In genomic region chr2:102735431-102736130, GRCh38 we compare ENCODE assay signal across 8 cellular contexts. TPM values are rescaled to one million over a fixed set of nuclear protein-coding genes. Genes with fewer than 3 reads are reported as not detected.
DNase-seq lines count a peak whose midpoint lies in the region; ATAC-seq and TF ChIP-seq lines count a peak whose summit lies in the region.

No MANE protein-coding gene starts in this region.

- no peak for ATAC-seq in CD4-positive, CD25-positive, alpha-beta regulatory T cell (ENCODE audit: low read depth in 2 of 2)
- no peak for ATAC-seq in WTC11
- no peak for ATAC-seq in GM21528 (IDR thresholded peaks at IDR 0.05; ENCODE audit: low FRiP score, unreplicated experiment)
- no peak for ATAC-seq in HG03521 (IDR thresholded peaks at IDR 0.05; ENCODE audit: unreplicated experiment)

- no peaks in the 10 kb centered on the region for H3K9me3 ChIP-seq in CD4-positive, CD25-positive, alpha-beta regulatory T cell (ENCODE audit: control insufficient read depth in 2 of 2, low read length in 2 of 2)
- H3K9me3 ChIP-seq in HUES48 (ENCODE audit: control insufficient read depth, insufficient read depth, low read length) (no peaks in the 10 kb centered on the region), sigmoid colon (no peaks in the 10 kb centered on the region)

- WGBS in sigmoid colon, 2 donors, result 16 to 60% methylated on average over 16 of the region's 16 CpGs

- TF ChIP-seq EP300 in sigmoid colon (IDR thresholded peaks at IDR 0.05), result no peak

- peak overlapping the region; percentile 90 to 94 (median 94) for H3K27ac Mint-ChIP-seq in CD4-positive, CD25-positive, alpha-beta regulatory T cell
- H3K27ac Mint-ChIP-seq in WTC11, result 0 out of 2 replicates have a peak overlapping the region, but pooled peaks have one; percentile 23
- peak overlapping the region; percentile 91 for H3K27ac Mint-ChIP-seq in glutamatergic neuron (ENCODE audit: unreplicated experiment)

- no peaks in the 10 kb centered on the region for H3K27me3 Mint-ChIP-seq in CD4-positive, CD25-positive, alpha-beta regulatory T cell
- no peaks in the 10 kb centered on the region for H3K27me3 Mint-ChIP-seq in WTC11 (ENCODE audit: low read depth)
- H3K27me3 Mint-ChIP-seq in glutamatergic neuron (ENCODE audit: unreplicated experiment), result peaks cover 3% of the 10 kb centered on the region

- peak overlapping the region; percentile 97 for H3K4me3 ChIP-seq in CD4-positive, CD25-positive, alpha-beta regulatory T cell (ENCODE audit: low read depth, low read length)
- H3K4me3 ChIP-seq in HUES48 (ENCODE audit: low read depth, low read length) (peak overlapping the region; percentile 88), sigmoid colon (peak overlapping the region; percentile 75 to 91 (median 84))

- intact Hi-C loops in sigmoid colon (cut with DNase I), result no loop called here

- no peak for DNase-seq in CD4-positive, CD25-positive, alpha-beta regulatory T cell
- DNase-seq in WTC11 (ENCODE audit: low spot score) (no peak), glutamatergic neuron (peak; percentile 31), sigmoid colon (no peak), NCI-H524 treated with DMSO at 0.1 percent for 48 hours (lab: John Stamatoyannopoulos, UW) (no peak)

- peaks cover 27% of the 10 kb centered on the region for H3K4me1 ChIP-seq in CD4-positive, CD25-positive, alpha-beta regulatory T cell (ENCODE audit: control insufficient read depth, insufficient read depth, low read length, poor library complexity, severe bottlenecking)
- H3K4me1 ChIP-seq in HUES48 (ENCODE audit: control insufficient read depth, insufficient read depth, low read length) (peaks cover 10% of the 10 kb centered on the region), sigmoid colon (peaks cover 0 to 17% (median 5%) of the 10 kb centered on the region in 4 donors)

- no peaks in the 10 kb centered on the region for H3K27me3 ChIP-seq in CD4-positive, CD25-positive, alpha-beta regulatory T cell (ENCODE audit: control insufficient read depth, insufficient read depth, low read length)
- H3K27me3 ChIP-seq in HUES48 (ENCODE audit: control insufficient read depth, insufficient read depth, low read length) (no peaks in the 10 kb centered on the region), sigmoid colon (no peaks in the 10 kb centered on the region)

- CTCF ChIA-PET in WTC11 (lab: Charles Lee), result interaction anchor here (0.7 to 4.4 kb wide), 7 partner anchors 15 to 120 kb away, joined by 3 to 43 read pairs (median 4); no protein-coding TSS in a partner anchor

- POLR2A ChIA-PET in WTC11 (lab: Charles Lee), result interaction anchor here (0.6 kb wide), 1 partner anchor 117 kb away, joined by 3 read pairs; no protein-coding TSS in a partner anchor

- TF ChIP-seq POLR2A in sigmoid colon (IDR thresholded peaks at IDR 0.05), result no peak

- H3K4me3 Mint-ChIP-seq in CD4-positive, CD25-positive, alpha-beta regulatory T cell, result peak overlapping the region; percentile 95 to 98 (median 96)
- H3K4me3 Mint-ChIP-seq in WTC11 (peak overlapping the region; percentile 96), glutamatergic neuron (ENCODE audit: unreplicated experiment) (peak overlapping the region; percentile 99)

- H3K4me1 Mint-ChIP-seq in CD4-positive, CD25-positive, alpha-beta regulatory T cell, result peaks cover 34 to 50% (median 45%) of the 10 kb centered on the region in 4 donors
- H3K4me1 Mint-ChIP-seq in WTC11, result peaks cover 19% of the 10 kb centered on the region
- H3K4me1 Mint-ChIP-seq in glutamatergic neuron (ENCODE audit: low read depth, unreplicated experiment), result peaks cover 7% of the 10 kb centered on the region

- no peaks in the 10 kb centered on the region for H3K9me3 Mint-ChIP-seq in CD4-positive, CD25-positive, alpha-beta regulatory T cell
- no peaks in the 10 kb centered on the region for H3K9me3 Mint-ChIP-seq in WTC11
- peaks cover 3% of the 10 kb centered on the region for H3K9me3 Mint-ChIP-seq in glutamatergic neuron (ENCODE audit: unreplicated experiment)

- H3K36me3 ChIP-seq in CD4-positive, CD25-positive, alpha-beta regulatory T cell (ENCODE audit: control insufficient read depth, insufficient read depth, low read length), result peaks cover 6% of the 10 kb centered on the region
- peaks cover 17% of the 10 kb centered on the region for H3K36me3 ChIP-seq in HUES48 (ENCODE audit: control insufficient read depth, insufficient read depth, low read length)
- peaks cover 0 to 16% (median 5%) of the 10 kb centered on the region in 4 donors for H3K36me3 ChIP-seq in sigmoid colon

- H3K27ac ChIP-seq in CD4-positive, CD25-positive, alpha-beta regulatory T cell (ENCODE audit: insufficient read depth, low read length, poor library complexity, severe bottlenecking), result peak overlapping the region; percentile 64
- H3K27ac ChIP-seq in HUES48 (ENCODE audit: low read depth, low read length) (no peak overlapping the region), sigmoid colon (peak overlapping the region in 2 of 4 donors; percentile 70 to 80)

- peak overlapping the region; percentile 71 for H3K9ac ChIP-seq in HUES48 (ENCODE audit: low read depth, low read length)

- peaks cover 11% of the 10 kb centered on the region for H3K36me3 Mint-ChIP-seq in CD4-positive, CD25-positive, alpha-beta regulatory T cell
- peaks cover 12% of the 10 kb centered on the region for H3K36me3 Mint-ChIP-seq in WTC11
- H3K36me3 Mint-ChIP-seq in glutamatergic neuron (ENCODE audit: unreplicated experiment), result no peaks in the 10 kb centered on the region

- TF ChIP-seq CTCF in WTC11 (IDR thresholded peaks at IDR 0.05) (no peak), glutamatergic neuron (IDR thresholded peaks at IDR 0.05; ENCODE audit: partially characterized antibody, unreplicated experiment) (no peak), sigmoid colon (IDR thresholded peaks at IDR 0.05) (no peak)

TF ChIP-seq in WTC11, 78 proteins besides CTCF, POLR2A, EP300 and RAD21:
- no peak for TF ChIP-seq FOXP1 (CRISPR knock-in tag; IDR thresholded peaks at IDR 0.05; ENCODE audit: borderline replicate concordance)
- TF ChIP-seq ATF6 (CRISPR knock-in tag; IDR thresholded peaks at IDR 0.05), result no peak
- no peak for TF ChIP-seq TP53 (CRISPR knock-in tag; IDR thresholded peaks at IDR 0.05)
- TF ChIP-seq ESRRA (CRISPR knock-in tag; IDR thresholded peaks at IDR 0.05; ENCODE audit: borderline replicate concordance), result no peak
TF ChIP-seq in WTC11: peak in this region for 0.

RNA-seq across cellular contexts. Expression of gene TMEM182, which starts 26.2 kb away (rescaled TPM):
- total RNA-seq in CD4-positive, CD25-positive, alpha-beta regulatory T cell, result 3.3 TPM
- polyA plus RNA-seq in CD4-positive, CD25-positive, alpha-beta regulatory T cell, result 1 to 10 TPM; 3.3 to 6.5 (median 5.3) TPM
- total RNA-seq in WTC11 (2021), result 4.2 to 4.8 TPM (median 4.3 TPM) in 3 replicates
- 5.8 TPM for total RNA-seq in glutamatergic neuron (ENCODE audit: unreplicated experiment)
- total RNA-seq in sigmoid colon, result 1 to 10 TPM in 1 of 4 donors, under 1 TPM in 2, not detected in 1; 0.36 to 2.3 (median 0.55) TPM
- 1 to 10 TPM; 1.6 to 2.5 (median 1.8) TPM for polyA plus RNA-seq in sigmoid colon

Comparison
In these comparisons a context has a peak if more than half of its experiments do, and no peak if none do; other contexts are left out.
1. H3K27ac Mint-ChIP-seq: peak in every context shown above with its lines; median percentile 94 in CD4-positive, CD25-positive, alpha-beta regulatory T cell; 91 in glutamatergic neuron; 23 in WTC11.